In genomic region chrX:154373340-154374306, GRCh38 we compare ENCODE assay signal across 8 cellular contexts. TPM values are rescaled to one million over a fixed set of nuclear protein-coding genes. Genes with fewer than 3 reads are reported as not detected.
DNase-seq lines count a peak whose midpoint lies in the region; ATAC-seq and TF ChIP-seq lines count a peak whose summit lies in the region.

No MANE protein-coding gene starts in this region.

- peaks cover 0 to 6% (median 0%) of the 10 kb centered on the region in 3 donors for H3K36me3 Mint-ChIP-seq in CD8-positive, alpha-beta memory T cell
- H3K36me3 Mint-ChIP-seq in central memory CD8-positive, alpha-beta T cell (ENCODE audit: insufficient read depth), result peaks cover 31% of the 10 kb centered on the region
- H3K36me3 Mint-ChIP-seq in stimulated activated naive B cell treated with anti-CD40 and anti-IgM and Interleukin-4, amounts not matched to agents 10 μg/mL and 1 μg/mL and 100 μg/mL, for 72 hours, result peaks cover 6 to 8% of the 10 kb centered on the region in 2 donors

- TF ChIP-seq CTCF in HEK293 (tag by site-specific recombination; IDR thresholded peaks at IDR 0.05), result peak; percentile 45; the same call in 1 of the 2 replicates

- peaks cover 20 to 29% (median 25%) of the 10 kb centered on the region in 3 donors for H3K4me1 Mint-ChIP-seq in CD8-positive, alpha-beta memory T cell
- H3K4me1 Mint-ChIP-seq in central memory CD8-positive, alpha-beta T cell, result peaks cover 6% of the 10 kb centered on the region
- peaks cover 15 to 28% of the 10 kb centered on the region in 2 donors for H3K4me1 Mint-ChIP-seq in stimulated activated naive B cell treated with anti-CD40 and anti-IgM and Interleukin-4, amounts not matched to agents 10 μg/mL and 1 μg/mL and 100 μg/mL, for 72 hours

- peak overlapping the region in 7 of 8 donors; percentile 61 to 100 (median 87) for H3K27ac Mint-ChIP-seq in CD8-positive, alpha-beta memory T cell
- H3K27ac Mint-ChIP-seq in central memory CD8-positive, alpha-beta T cell (ENCODE audit: low read depth), result no peak overlapping the region
- H3K27ac Mint-ChIP-seq in stimulated activated naive B cell treated with anti-CD40 and anti-IgM and Interleukin-4, amounts not matched to agents 10 μg/mL and 1 μg/mL and 100 μg/mL, for 72 hours, result peak overlapping the region; percentile 42

- peaks cover 37% of the 10 kb centered on the region for H3K4me1 ChIP-seq in CD8-positive, alpha-beta memory T cell (ENCODE audit: insufficient read depth, low read length)
- H3K4me1 ChIP-seq in HEK293 (ENCODE audit: control insufficient read depth, insufficient read depth, low read length), result peaks cover 18% of the 10 kb centered on the region

- H3K27ac ChIP-seq in CD8-positive, alpha-beta memory T cell (ENCODE audit: low read depth, low read length), result peak overlapping the region; percentile 47
- H3K27ac ChIP-seq in HEK293 (ENCODE audit: extremely low read depth, low read depth, low read length), result peak overlapping the region; percentile 55

- peak overlapping the region; percentile 53 for H3K4me3 ChIP-seq in CD8-positive, alpha-beta memory T cell (ENCODE audit: low read length)
- H3K4me3 ChIP-seq in HEK293 (ENCODE audit: low read depth, low read length), result peak overlapping the region; percentile 42

- no peak for ATAC-seq in central memory CD8-positive, alpha-beta T cell (replicated peaks; ENCODE audit: extremely low read depth, poor library complexity, severe bottlenecking)
- ATAC-seq in stimulated activated naive B cell treated with anti-CD40 and anti-IgM and Interleukin-4, amounts not matched to agents 10 μg/mL and 1 μg/mL and 100 μg/mL, for 72 hours (replicated peaks), result no peak
- ATAC-seq in HG02870 (IDR thresholded peaks at IDR 0.05; ENCODE audit: unreplicated experiment), result no peak

- H3K36me3 ChIP-seq in CD8-positive, alpha-beta memory T cell (ENCODE audit: insufficient read depth, low read length), result no peaks in the 10 kb centered on the region
- H3K36me3 ChIP-seq in HEK293 (ENCODE audit: control insufficient read depth in 2 of 2, insufficient read depth in 1 of 2, low read length in 2 of 2), result peaks cover 0 to 11% of the 10 kb centered on the region in 2 experiments; a peak in 1 of 3 replicates

- no peaks in the 10 kb centered on the region for H3K27me3 ChIP-seq in CD8-positive, alpha-beta memory T cell (ENCODE audit: insufficient read depth, low read length, poor library complexity, severe bottlenecking)

- peak in 1 of 5 donors; percentile 5 for DNase-seq in CD8-positive, alpha-beta memory T cell
- peak; percentile 70 for DNase-seq in NCI-H748 treated with DMSO at 0.1 percent for 48 hours (lab: John Stamatoyannopoulos, UW)
- no peak for DNase-seq in central memory CD8-positive, alpha-beta T cell (ENCODE audit: low spot score in 2 of 2)
- DNase-seq in kidney glomerular epithelial cell (lab: John Stamatoyannopoulos, UW), result peak; percentile 32
- DNase-seq in stimulated activated naive B cell treated with anti-CD40 and anti-IgM and Interleukin-4, amounts not matched to agents 10 μg/mL and 1 μg/mL and 100 μg/mL, for 72 hours, result no peak
- no peak for DNase-seq in GF-D8 (lab: John Stamatoyannopoulos, UW)

- peak overlapping the region; percentile 45 to 89 (median 78) for H3K4me3 Mint-ChIP-seq in CD8-positive, alpha-beta memory T cell
- H3K4me3 Mint-ChIP-seq in central memory CD8-positive, alpha-beta T cell, result peak overlapping the region; percentile 88
- peak overlapping the region; percentile 70 to 83 for H3K4me3 Mint-ChIP-seq in stimulated activated naive B cell treated with anti-CD40 and anti-IgM and Interleukin-4, amounts not matched to agents 10 μg/mL and 1 μg/mL and 100 μg/mL, for 72 hours

- POLR2A ChIA-PET in CD8-positive, alpha-beta memory T cell (lab: Charles Lee), result interaction anchor here (0.7 to 1.2 kb wide), 3 partner anchors 10 to 25 kb away, joined by 3 to 4 read pairs (median 3); partner anchors contain the start of gene RPL10
- POLR2A ChIA-PET in HEK293 (lab: Yijun Ruan, JAX), result interaction anchor here (0.8 to 2.4 kb wide), 11 partner anchors 8 to 168 kb away, joined by 3 to 19 read pairs (median 4); partner anchors contain the start of genes DNASE1L1, LAGE3, RPL10 and SLC10A3

- CTCF ChIA-PET in CD8-positive, alpha-beta memory T cell (lab: Charles Lee), result interaction anchor here (0.8 to 2.0 kb wide), 17 partner anchors 8 to 168 kb away, joined by 3 to 11 read pairs (median 5); partner anchors contain the start of genes RPL10 and SLC10A3
- CTCF ChIA-PET in HEK293 (lab: Yijun Ruan, JAX), result interaction anchor here (0.6 to 3.8 kb wide), 23 partner anchors 9 to 360 kb away, joined by 3 to 29 read pairs (median 3); partner anchors contain the start of gene UBL4A

- peaks cover 0 to 8% of the 10 kb centered on the region in 2 donors for H3K27me3 Mint-ChIP-seq in CD8-positive, alpha-beta memory T cell
- no peaks in the 10 kb centered on the region for H3K27me3 Mint-ChIP-seq in central memory CD8-positive, alpha-beta T cell
- H3K27me3 Mint-ChIP-seq in stimulated activated naive B cell treated with anti-CD40 and anti-IgM and Interleukin-4, amounts not matched to agents 10 μg/mL and 1 μg/mL and 100 μg/mL, for 72 hours, result no peaks in the 10 kb centered on the region

- H3K9me3 ChIP-seq in CD8-positive, alpha-beta memory T cell (ENCODE audit: low read length), result no peaks in the 10 kb centered on the region
- H3K9me3 ChIP-seq in HEK293 (ENCODE audit: control insufficient read depth, insufficient read depth, low read depth, low read length), result no peaks in the 10 kb centered on the region

- H3K9me3 Mint-ChIP-seq in CD8-positive, alpha-beta memory T cell, result no peaks in the 10 kb centered on the region
- no peaks in the 10 kb centered on the region for H3K9me3 Mint-ChIP-seq in central memory CD8-positive, alpha-beta T cell
- no peaks in the 10 kb centered on the region for H3K9me3 Mint-ChIP-seq in stimulated activated naive B cell treated with anti-CD40 and anti-IgM and Interleukin-4, amounts not matched to agents 10 μg/mL and 1 μg/mL and 100 μg/mL, for 72 hours

TF ChIP-seq in HEK293, 187 proteins besides CTCF, POLR2A, EP300 and RAD21 (continues in another document):
- TF ChIP-seq, protein P1, sequence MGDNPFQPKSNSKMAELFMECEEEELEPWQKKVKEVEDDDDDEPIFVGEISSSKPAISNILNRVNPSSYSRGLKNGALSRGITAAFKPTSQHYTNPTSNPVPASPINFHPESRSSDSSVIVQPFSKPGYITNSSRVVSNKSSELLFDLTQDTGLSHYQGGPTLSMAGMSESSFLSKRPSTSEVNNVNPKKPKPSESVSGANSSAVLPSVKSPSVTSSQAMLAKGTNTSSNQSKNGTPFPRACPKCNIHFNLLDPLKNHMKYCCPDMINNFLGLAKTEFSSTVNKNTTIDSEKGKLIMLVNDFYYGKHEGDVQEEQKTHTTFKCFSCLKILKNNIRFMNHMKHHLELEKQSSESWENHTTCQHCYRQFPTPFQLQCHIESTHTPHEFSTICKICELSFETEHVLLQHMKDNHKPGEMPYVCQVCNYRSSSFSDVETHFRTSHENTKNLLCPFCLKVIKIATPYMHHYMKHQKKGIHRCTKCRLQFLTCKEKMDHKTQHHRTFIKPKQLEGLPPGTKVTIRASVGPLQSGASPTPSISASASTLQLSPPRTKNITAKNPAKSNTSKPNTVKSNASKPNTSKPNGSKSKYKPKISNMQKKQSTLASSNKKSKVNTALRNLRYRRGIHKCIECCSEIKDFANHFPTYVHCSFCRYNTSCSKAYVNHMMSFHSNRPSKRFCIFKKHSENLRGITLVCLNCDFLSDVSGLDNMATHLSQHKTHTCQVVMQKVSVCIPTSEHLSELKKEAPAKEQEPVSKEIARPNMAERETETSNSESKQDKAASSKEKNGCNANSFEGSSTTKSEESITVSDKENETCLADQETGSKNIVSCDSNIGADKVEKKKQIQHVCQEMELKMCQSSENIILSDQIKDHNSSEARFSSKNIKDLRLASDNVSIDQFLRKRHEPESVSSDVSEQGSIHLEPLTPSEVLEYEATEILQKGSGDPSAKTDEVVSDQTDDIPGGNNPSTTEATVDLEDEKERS (tag by site-specific recombination; IDR thresholded peaks at IDR 0.05), result no peak
- TF ChIP-seq YY1 (tag by site-specific recombination; IDR thresholded peaks at IDR 0.05), result no peak
- 0 out of 2 replicates have a peak, but pooled peaks have one; percentile 17 for TF ChIP-seq ZNF2 (tag by site-specific recombination; IDR thresholded peaks at IDR 0.05)
- TF ChIP-seq ZNF155 (tag by site-specific recombination; IDR thresholded peaks at IDR 0.05), result no peak
- TF ChIP-seq ZNF544 (tag by site-specific recombination; IDR thresholded peaks at IDR 0.05), result no peak
- no peak for TF ChIP-seq ZBTB11 (tag by site-specific recombination; conservative IDR thresholded peaks at IDR 0.05; ENCODE audit: low read depth)

RNA-seq across cellular contexts. Expression of gene FLNA, which starts 0.8 kb away (rescaled TPM):
- 1,000 to 10,000 TPM; 1,299 to 1,356 TPM for total RNA-seq in CD8-positive, alpha-beta memory T cell
- 799 TPM for polyA plus RNA-seq in CD8-positive, alpha-beta memory T cell

RNA-seq across cellular contexts. Expression of gene EMD, which starts 5.5 kb away (rescaled TPM):
- total RNA-seq in CD8-positive, alpha-beta memory T cell, result 100 to 1,000 TPM; 107 to 119 TPM
- polyA plus RNA-seq in CD8-positive, alpha-beta memory T cell, result 37.2 TPM

RNA-seq across cellular contexts. Expression of gene RPL10, which starts 24.6 kb away (rescaled TPM):
- 1,000 to 10,000 TPM; 3,198 to 3,218 TPM for total RNA-seq in CD8-positive, alpha-beta memory T cell
- 4,855 TPM for polyA plus RNA-seq in CD8-positive, alpha-beta memory T cell

RNA-seq across cellular contexts. Expression of gene DNASE1L1, which starts 35.4 kb away (rescaled TPM):
- total RNA-seq in CD8-positive, alpha-beta memory T cell, result 10 to 100 TPM in 1 of 2 experiments, 1 to 10 TPM in 1; 9.8 to 10.1 TPM
- polyA plus RNA-seq in CD8-positive, alpha-beta memory T cell, result 19.1 TPM

RNA-seq across cellular contexts. Expression of gene TAFAZZIN, which starts 37.7 kb away (rescaled TPM):
- total RNA-seq in CD8-positive, alpha-beta memory T cell, result 10 to 100 TPM; 51.9 to 52.3 TPM
- 41.4 TPM for polyA plus RNA-seq in CD8-positive, alpha-beta memory T cell

Comparison
In these comparisons a context has a peak if more than half of its experiments do, and no peak if none do; other contexts are left out.
1. DNase-seq: peak in NCI-H748 treated with DMSO at 0.1 percent for 48 hours (single experiment) and kidney glomerular epithelial cell (single experiment); none in central memory CD8-positive, alpha-beta T cell (0 of 2), stimulated activated naive B cell treated with anti-CD40 and anti-IgM and Interleukin-4, amounts not matched to agents 10 μg/mL and 1 μg/mL and 100 μg/mL, for 72 hours (single experiment) and GF-D8 (single experiment).
2. Peak in every context shown above with its lines, with median percentiles within 50 percentile points of each other: H3K4me3 Mint-ChIP-seq.